8 cellular contexts compared by ENCODE assay signal in the genomic region with DNA sequence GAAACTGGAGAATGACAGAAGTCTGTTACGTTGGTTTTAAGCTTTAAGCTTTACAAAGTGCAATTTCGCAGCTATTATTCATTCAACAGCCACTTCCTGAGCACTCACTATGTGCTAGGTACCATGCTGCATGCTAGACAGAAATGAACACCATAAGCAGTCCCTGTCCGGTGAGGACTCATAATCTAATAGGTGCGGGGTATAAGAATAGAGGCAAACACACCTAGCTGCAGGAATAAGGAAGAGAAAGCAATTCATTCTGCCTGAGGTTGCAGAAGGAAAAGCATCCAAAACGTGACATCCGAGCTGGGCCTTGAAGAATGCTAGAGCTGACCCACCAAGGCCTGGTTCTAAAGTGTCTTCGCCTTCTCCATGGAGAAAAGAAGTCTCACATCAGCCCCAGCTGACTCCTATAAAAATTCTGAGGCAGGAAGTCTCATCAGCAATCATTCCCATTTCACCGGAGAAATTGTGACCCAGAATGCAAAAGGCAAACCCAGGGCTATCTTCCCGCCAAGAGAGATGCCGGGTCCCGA. TPM values are rescaled to one million over a fixed set of nuclear protein-coding genes. Genes with fewer than 3 reads are reported as not detected.
DNase-seq lines count a peak whose midpoint lies in the region; ATAC-seq and TF ChIP-seq lines count a peak whose summit lies in the region.

No MANE protein-coding gene starts in this region.

- peaks cover 11 to 86% (median 53%) of the 10 kb centered on the region in 9 donors for H3K4me1 ChIP-seq in heart right ventricle
- peaks cover 2% of the 10 kb centered on the region for H3K4me1 ChIP-seq in right cardiac atrium (ENCODE audit: control insufficient read depth, insufficient read depth, low read length)
- H3K4me1 ChIP-seq in spleen: peaks cover 20 to 92% (median 59%) of the 10 kb centered on the region in 6 donors

- ATAC-seq in heart right ventricle: no peak
- ATAC-seq in Right ventricle myocardium inferior: no peak
- no peak for ATAC-seq in activated B cell treated with CpG ODN at 0.5 μM for 24 hours (ENCODE audit: low read depth)
- no peak for ATAC-seq in right cardiac atrium

- H3K4me3 ChIP-seq in heart right ventricle: peak overlapping the region; percentile 62 to 93 (median 86)
- peak overlapping the region; percentile 98 for H3K4me3 ChIP-seq in right cardiac atrium (ENCODE audit: low read length)
- peak overlapping the region; percentile 63 to 94 (median 83) for H3K4me3 ChIP-seq in spleen

- H3K27ac ChIP-seq in heart right ventricle (peak overlapping the region; percentile 47 to 96 (median 88)), right cardiac atrium (ENCODE audit: low read length) (peak overlapping the region; percentile 94), spleen (peak overlapping the region; percentile 61 to 95 (median 89))

- H3K9me3 ChIP-seq in heart right ventricle (no peaks in the 10 kb centered on the region), right cardiac atrium (ENCODE audit: control insufficient read depth, low read length) (no peaks in the 10 kb centered on the region), spleen (no peaks in the 10 kb centered on the region)

- CTCF ChIA-PET in activated B cell treated with CpG ODN at 0.5 μM for 24 hours (lab: Charles Lee): interaction anchor here (1.5 to 3.2 kb wide), 2 partner anchors 55 to 358 kb away, joined by 3 to 11 read pairs; a partner anchor contains a TSS

- intact Hi-C loops in heart right ventricle (cut with DNase I): loop anchor here in 3 of 10 donors (2.0 to 5.0 kb wide), 4 partner anchors 54 to 372 kb away; a partner anchor contains a TSS
- intact Hi-C loops in Right ventricle myocardium inferior (cut with DNase I): loop anchor here (2.0 kb wide), 1 partner anchor 54 kb away; a partner anchor contains a TSS
- intact Hi-C loops in activated B cell treated with CpG ODN at 0.5 μM for 24 hours (cut with micrococcal nuclease): loop anchor here (1.0 to 2.0 kb wide), 11 partner anchors 14 to 1589 kb away; a partner anchor contains a TSS
- intact Hi-C loops in right cardiac atrium (cut with DNase I): no loop called here
- intact Hi-C loops in spleen (cut with DNase I; ENCODE audit: low total_unique reads): loop anchor here (10.0 kb wide), 1 partner anchor 54 kb away; a partner anchor contains a TSS

- H3K27me3 ChIP-seq in heart right ventricle (no peaks in the 10 kb centered on the region), right cardiac atrium (ENCODE audit: control insufficient read depth, insufficient read depth) (no peaks in the 10 kb centered on the region), spleen (replicated peaks in 1 of 7) (no peaks in the 10 kb centered on the region)

- H3K4me1 Mint-ChIP-seq in activated B cell treated with CpG ODN at 0.5 μM for 24 hours: peaks cover 49% of the 10 kb centered on the region

- 7 to 8% methylated on average over 11 of the region's 11 CpGs for WGBS in heart right ventricle, 2 donors
- WGBS in right cardiac atrium: 8% methylated on average over 11 of the region's 11 CpGs
- WGBS in spleen, 5 donors: 3 to 9% (median 4%) methylated on average over 9 to 11 of the region's 11 CpGs

- peak overlapping the region; percentile 96 for H3K4me3 Mint-ChIP-seq in activated B cell treated with CpG ODN at 0.5 μM for 24 hours

- POLR2A ChIA-PET in activated B cell treated with CpG ODN at 0.5 μM for 24 hours (lab: Charles Lee): interaction anchor here (0.6 to 3.5 kb wide), 13 partner anchors 12 to 1738 kb away, joined by 3 to 30 read pairs (median 4); a partner anchor contains a TSS

- peak overlapping the region; percentile 94 for H3K27ac Mint-ChIP-seq in activated B cell treated with CpG ODN at 0.5 μM for 24 hours

- no peak for TF ChIP-seq POLR2A in spleen (IDR thresholded peaks at IDR 0.05)

- DNase-seq in heart right ventricle (no peak), Right ventricle myocardium inferior (ENCODE audit: missing footprints) (no peak), activated B cell treated with CpG ODN at 0.5 μM for 24 hours (no peak), right cardiac atrium (no peak), spleen (no peak), NCI-H1694 (lab: John Stamatoyannopoulos, UW) (no peak), GM20000 (ENCODE audit: low spot score) (no peak), HuH-7.5 (ENCODE audit: low spot score) (no peak)

- no peaks in the 10 kb centered on the region for H3K9me3 Mint-ChIP-seq in activated B cell treated with CpG ODN at 0.5 μM for 24 hours

- H3K27me3 Mint-ChIP-seq in activated B cell treated with CpG ODN at 0.5 μM for 24 hours: no peaks in the 10 kb centered on the region

- TF ChIP-seq CTCF in heart right ventricle (IDR thresholded peaks at IDR 0.05) (no peak), activated B cell treated with CpG ODN at 0.5 μM for 24 hours (IDR thresholded peaks at IDR 0.05) (no peak), spleen (IDR thresholded peaks at IDR 0.05 in 8 of 11, conservative IDR thresholded peaks at IDR 0.05 in 3 of 11) (no peak), GM20000 (IDR thresholded peaks at IDR 0.05; ENCODE audit: extremely low read depth, missing control alignments) (no peak)

- H3K36me3 Mint-ChIP-seq in activated B cell treated with CpG ODN at 0.5 μM for 24 hours (ENCODE audit: low read depth): peaks cover 18% of the 10 kb centered on the region

- peaks cover 0 to 16% (median 0%) of the 10 kb centered on the region in 9 donors for H3K36me3 ChIP-seq in heart right ventricle
- peaks cover 0 to 21% (median 0%) of the 10 kb centered on the region in 6 donors for H3K36me3 ChIP-seq in spleen

RNA-seq across cellular contexts. Expression of a gene that starts 0.5 kb away (rescaled TPM):
- total RNA-seq in heart right ventricle (10 to 100 TPM; 16.3 to 27.9 (median 20.1) TPM), Right ventricle myocardium inferior (19.4 TPM), activated B cell treated with CpG ODN at 0.5 μM for 24 hours (48.3 and 49.1 TPM in 2 replicates), right cardiac atrium (10 to 100 TPM; 19.5 to 21.2 (median 20.1) TPM), spleen (10 to 100 TPM; 50.7 to 68.0 (median 60.0) TPM)
- polyA plus RNA-seq in heart right ventricle (10 to 100 TPM; 10.7 to 12.4 TPM), right cardiac atrium (11.0 TPM), spleen (10 to 100 TPM; 11.5 to 18.4 (median 12.4) TPM)

RNA-seq across cellular contexts. Expression of a gene that starts 0.8 kb away (rescaled TPM):
- total RNA-seq in heart right ventricle: 10 to 100 TPM in 7 of 10 donors, 1 to 10 TPM in 3; 9.3 to 18.4 (median 10.9) TPM
- 10 to 100 TPM in 1 of 2 donors, 1 to 10 TPM in 1; 3.6 to 13.0 TPM for polyA plus RNA-seq in heart right ventricle
- total RNA-seq in Right ventricle myocardium inferior: 12.0 TPM
- 5.7 and 7.3 TPM in 2 replicates for total RNA-seq in activated B cell treated with CpG ODN at 0.5 μM for 24 hours
- total RNA-seq in right cardiac atrium: 10 to 100 TPM; 11.4 to 20.7 (median 13.7) TPM
- 6.0 TPM for polyA plus RNA-seq in right cardiac atrium
- total RNA-seq in spleen: 10 to 100 TPM; 17.7 to 22.7 (median 19.2) TPM
- polyA plus RNA-seq in spleen: 1 to 10 TPM; 3.0 to 5.5 (median 3.3) TPM

RNA-seq across cellular contexts. Expression of a gene that starts 54.8 kb away (rescaled TPM):
- total RNA-seq in heart right ventricle (10 to 100 TPM; 26.7 to 39.7 (median 30.8) TPM), Right ventricle myocardium inferior (38.3 TPM), activated B cell treated with CpG ODN at 0.5 μM for 24 hours (30.4 and 31.7 TPM in 2 replicates), right cardiac atrium (10 to 100 TPM; 29.0 to 39.1 (median 37.0) TPM), spleen (10 to 100 TPM; 20.6 to 31.3 (median 27.1) TPM)
- polyA plus RNA-seq in heart right ventricle (10 to 100 TPM; 24.6 to 48.8 TPM), right cardiac atrium (50.0 TPM), spleen (10 to 100 TPM; 41.5 to 42.9 (median 41.8) TPM)

RNA-seq across cellular contexts. Expression of a gene that starts 54.9 kb away (rescaled TPM):
- total RNA-seq in heart right ventricle (10 to 100 TPM; 10.7 to 17.2 (median 13.3) TPM), Right ventricle myocardium inferior (11.0 TPM), activated B cell treated with CpG ODN at 0.5 μM for 24 hours (32.8 and 36.7 TPM in 2 replicates), right cardiac atrium (10 to 100 TPM; 10.0 to 12.8 (median 10.7) TPM), spleen (10 to 100 TPM; 13.5 to 20.2 (median 17.5) TPM)
- polyA plus RNA-seq in heart right ventricle (10 to 100 TPM in 1 of 2 donors, 1 to 10 TPM in 1; 5.3 to 13.7 TPM), right cardiac atrium (7.0 TPM), spleen (10 to 100 TPM in 2 of 3 donors, 1 to 10 TPM in 1; 7.7 to 12.4 (median 10.5) TPM)

Comparison
In these comparisons a context has a peak if more than half of its experiments do, and no peak if none do; other contexts are left out.
1. intact Hi-C loops: an anchor here in Right ventricle myocardium inferior (2.0 kb wide), activated B cell treated with CpG ODN at 0.5 μM for 24 hours (1.0 to 2.0 kb wide) and spleen (10.0 kb wide); none called in right cardiac atrium.